10 cellular contexts compared by ENCODE assay signal in genomic region chr13:92355213-92355612, GRCh38.
DNase-seq lines count a peak whose midpoint lies in the region; ATAC-seq and TF ChIP-seq lines count a peak whose summit lies in the region.
"Had no signal": no experiment of that assay in that cellular context is flagged by ENCODE, and none has a peak within 500 bp of the region (broad histone marks: within the 10 kb centered on the region; RNA-seq: fewer than 3 reads in every experiment).

No MANE protein-coding gene starts in this region.

- H3K9me3 Mint-ChIP-seq in CD4-positive, alpha-beta T cell: peaks cover 11% of the 10 kb centered on the region
- H3K9me3 Mint-ChIP-seq in CD4-positive, alpha-beta memory T cell: peaks cover 0 to 18% (median 7%) of the 10 kb centered on the region in 8 donors

- H3K27ac ChIP-seq in 22Rv1 (no peak overlapping the region), hepatocyte (no peak overlapping the region)
- H3K27ac ChIP-seq in CD4-positive, alpha-beta T cell (ENCODE audit: low read depth, low read length): no peak overlapping the region
- H3K27ac ChIP-seq in CD4-positive, alpha-beta memory T cell (ENCODE audit: low read depth, low read length): no peak overlapping the region
- H3K27ac ChIP-seq: right lobe of liver had no signal

- H4K20me1 ChIP-seq in hepatocyte (ENCODE audit: insufficient read depth, poor library complexity, severe bottlenecking): no peaks in the 10 kb centered on the region

- H3K9me3 ChIP-seq in hepatocyte (ENCODE audit: low read depth): no peaks in the 10 kb centered on the region
- no peaks in the 10 kb centered on the region for H3K9me3 ChIP-seq in CD4-positive, alpha-beta T cell (ENCODE audit: control insufficient read depth, low read length)
- H3K9me3 ChIP-seq in CD4-positive, alpha-beta memory T cell (ENCODE audit: control insufficient read depth in 1 of 2, low read length in 2 of 2): no peaks in the 10 kb centered on the region
- H3K9me3 ChIP-seq: right lobe of liver had no signal

- no peaks in the 10 kb centered on the region for H3K36me3 ChIP-seq in hepatocyte (replicated peaks; ENCODE audit: insufficient read depth, low read depth)
- H3K36me3 ChIP-seq in CD4-positive, alpha-beta memory T cell (ENCODE audit: insufficient read depth, low read length): no peaks in the 10 kb centered on the region
- H3K36me3 ChIP-seq: right lobe of liver had no signal

- no peak overlapping the region for H3K4me3 ChIP-seq in hepatocyte
- H3K4me3 ChIP-seq in CD4-positive, alpha-beta memory T cell (ENCODE audit: low read length in 2 of 2): no peak overlapping the region
- H3K4me3 ChIP-seq: right lobe of liver had no signal

- H3K4me1 Mint-ChIP-seq in CD4-positive, alpha-beta T cell (ENCODE audit: low read depth): no peaks in the 10 kb centered on the region
- H3K4me1 Mint-ChIP-seq in CD4-positive, alpha-beta memory T cell: no peaks in the 10 kb centered on the region
- H3K4me1 Mint-ChIP-seq: activated B cell treated with CpG ODN at 0.5 μM for 24 hours had no signal

- ATAC-seq in CD4-positive, alpha-beta T cell (ENCODE audit: poor library complexity): no peak
- ATAC-seq in HG03571 (IDR thresholded peaks at IDR 0.05; ENCODE audit: unreplicated experiment): no peak

- H2AFZ ChIP-seq in hepatocyte: no peak overlapping the region

- no peaks in the 10 kb centered on the region for H3K27me3 ChIP-seq in hepatocyte
- H3K27me3 ChIP-seq in CD4-positive, alpha-beta T cell (ENCODE audit: control insufficient read depth, insufficient read depth, low read length): no peaks in the 10 kb centered on the region
- H3K27me3 ChIP-seq in CD4-positive, alpha-beta memory T cell (ENCODE audit: insufficient read depth, low read length): no peaks in the 10 kb centered on the region
- H3K27me3 ChIP-seq: right lobe of liver had no signal

- H3K36me3 Mint-ChIP-seq in CD4-positive, alpha-beta T cell (ENCODE audit: low read depth): no peaks in the 10 kb centered on the region
- H3K36me3 Mint-ChIP-seq in CD4-positive, alpha-beta memory T cell: no peaks in the 10 kb centered on the region

- no peak overlapping the region for H3K27ac Mint-ChIP-seq in CD4-positive, alpha-beta T cell
- H3K27ac Mint-ChIP-seq in CD4-positive, alpha-beta memory T cell: no peak overlapping the region
- H3K27ac Mint-ChIP-seq: activated B cell treated with CpG ODN at 0.5 μM for 24 hours had no signal

- POLR2A ChIA-PET in CD4-positive, alpha-beta T cell (lab: Charles Lee): no interaction called here
- POLR2A ChIA-PET in CD4-positive, alpha-beta memory T cell (lab: Charles Lee; ENCODE audit: partially characterized antibody): no interaction called here

- WGBS in hepatocyte (ENCODE audit: low lambda C conversion rate, missing lambda C conversion rate): 20% methylated on average over 1 of the region's 1 CpG

- no peaks in the 10 kb centered on the region for H3K27me3 Mint-ChIP-seq in CD4-positive, alpha-beta T cell
- no peaks in the 10 kb centered on the region for H3K27me3 Mint-ChIP-seq in CD4-positive, alpha-beta memory T cell
- H3K27me3 Mint-ChIP-seq: activated B cell treated with CpG ODN at 0.5 μM for 24 hours had no signal

- H3K4me1 ChIP-seq in hepatocyte (ENCODE audit: insufficient read depth): no peaks in the 10 kb centered on the region
- no peaks in the 10 kb centered on the region for H3K4me1 ChIP-seq in CD4-positive, alpha-beta memory T cell (ENCODE audit: insufficient read depth, low read length)
- H3K4me1 ChIP-seq: right lobe of liver had no signal

- peak; percentile 33 for TF ChIP-seq CTCF in 22Rv1 (IDR thresholded peaks at IDR 0.05)
- TF ChIP-seq CTCF in hepatocyte (IDR thresholded peaks at IDR 0.05; ENCODE audit: poor library complexity): peak; percentile 36
- no peak for TF ChIP-seq CTCF in CD4-positive, alpha-beta T cell (IDR thresholded peaks at IDR 0.05)

- DNase-seq in H4 (ENCODE audit: low spot score) (peak; percentile 10), RPMI8226 (peak; percentile 4), hepatocyte (ENCODE audit: low spot score) (peak; percentile 26), NCI-H187 treated with DMSO at 0.1 percent for 48 hours (lab: John Stamatoyannopoulos, UW) (no peak)
- DNase-seq in CD4-positive, alpha-beta T cell: no peak
- no peak for DNase-seq in CD4-positive, alpha-beta memory T cell
- DNase-seq: activated B cell treated with CpG ODN at 0.5 μM for 24 hours, right lobe of liver had no signal

- H3K4me3 Mint-ChIP-seq in CD4-positive, alpha-beta T cell: no peak overlapping the region
- no peak overlapping the region for H3K4me3 Mint-ChIP-seq in CD4-positive, alpha-beta memory T cell
- H3K4me3 Mint-ChIP-seq: activated B cell treated with CpG ODN at 0.5 μM for 24 hours had no signal

- intact Hi-C loops in CD4-positive, alpha-beta T cell (cut with DNase I, micrococcal nuclease): no loop called here
- intact Hi-C loops in CD4-positive, alpha-beta memory T cell (cut with micrococcal nuclease): no loop called here

- CTCF ChIA-PET in CD4-positive, alpha-beta T cell (lab: Charles Lee): no interaction called here
- CTCF ChIA-PET in CD4-positive, alpha-beta memory T cell (lab: Charles Lee; ENCODE audit: partially characterized antibody): no interaction called here

- H3K4me2 ChIP-seq in hepatocyte: no peak overlapping the region

- H3K9me2 ChIP-seq in hepatocyte (replicated peaks; ENCODE audit: insufficient read depth): no peaks in the 10 kb centered on the region

- H3K79me2 ChIP-seq in hepatocyte: no peaks in the 10 kb centered on the region

Comparison
In these comparisons a context has a peak if more than half of its experiments do, and no peak if none do; other contexts are left out.
1. DNase-seq: peak in H4 (single experiment), RPMI8226 (single experiment) and hepatocyte (single experiment); none in CD4-positive, alpha-beta T cell (0 of 10), CD4-positive, alpha-beta memory T cell (0 of 5) and NCI-H187 treated with DMSO at 0.1 percent for 48 hours (single experiment).